21 cellular contexts compared by ENCODE assay signal in genomic region chr11:130830563-130830950, GRCh38.
DNase-seq lines count a peak whose midpoint lies in the region; ATAC-seq and TF ChIP-seq lines count a peak whose summit lies in the region.
"Had no signal": no experiment of that assay in that cellular context is flagged by ENCODE, and none has a peak within 500 bp of the region (broad histone marks: within the 10 kb centered on the region; RNA-seq: fewer than 3 reads in every experiment).

No MANE protein-coding gene starts in this region.

- intact Hi-C loops in left ventricle myocardium superior (cut with micrococcal nuclease): no loop called here
- intact Hi-C loops in ovary (cut with DNase I): no loop called here
- intact Hi-C loops in vagina (cut with DNase I): no loop called here

- DNase-seq in chondrocyte (ENCODE audit: low spot score) (no peak), left ventricle myocardium superior (no peak), ovary (peak in 4 of 5 donors; percentile 32 to 75 (median 38)), vagina (ENCODE audit: extremely low spot score in 2 of 2) (no peak), T1000 (lab: John Stamatoyannopoulos, UW) (no peak), NCI-H524 treated with DMSO at 0.1 percent for 48 hours (lab: John Stamatoyannopoulos, UW) (no peak)
- DNase-seq in effector memory CD8-positive, alpha-beta T cell: no peak
- DNase-seq: activated CD4-positive, alpha-beta T cell treated with anti-CD3 and anti-CD28 coated beads, Interleukin-2, amount 10 ng/mL, durations not matched to agents 24 days and 14 days; CD4-positive, CD25-positive, alpha-beta regulatory T cell; effector CD4-positive, alpha-beta T cell; glutamatergic neuron; NCI-H1436; NCI-H2107; NCI-H510A; stimulated activated CD4-positive, alpha-beta T cell treated with anti-CD3 and anti-CD28 coated beads, Interleukin-15, amount 100 ng/mL, for 24 hours; stimulated activated CD8-positive, alpha-beta memory T cell treated with anti-CD3 and anti-CD28 coated beads, Interleukin-4, amount 100 ng/mL, for 48 hours; T-helper 17 cell had no signal

- H3K4me3 ChIP-seq in ovary (no peak overlapping the region), vagina (no peak overlapping the region)

- TF ChIP-seq POLR2A in ovary (IDR thresholded peaks at IDR 0.05): no peak
- TF ChIP-seq POLR2A in vagina (IDR thresholded peaks at IDR 0.05): no peak

- ATAC-seq in left ventricle myocardium superior: peak; percentile 35
- ATAC-seq in effector memory CD8-positive, alpha-beta T cell (replicated peaks): no peak
- ATAC-seq: activated naive CD4-positive, alpha-beta T cell treated with anti-CD3 and anti-CD28 coated beads, Interleukin-2, amount 50 U/mL, for 72 hours; HepG2; T-helper 17 cell had no signal

- no peaks in the 10 kb centered on the region for H3K9me3 ChIP-seq in ovary
- H3K9me3 ChIP-seq in vagina: no peaks in the 10 kb centered on the region
- H3K9me3 ChIP-seq: neutrophil had no signal

- H3K4me1 ChIP-seq in ovary (ENCODE audit: insufficient read depth) (peaks cover 8% of the 10 kb centered on the region), vagina (peaks cover 24% of the 10 kb centered on the region)

- TF ChIP-seq CTCF in chondrocyte (IDR thresholded peaks at IDR 0.05) (no peak), ovary (IDR thresholded peaks at IDR 0.05) (no peak), vagina (IDR thresholded peaks at IDR 0.05) (no peak)

- H3K9me3 Mint-ChIP-seq in chondrocyte (ENCODE audit: low read depth): peaks cover 4% of the 10 kb centered on the region
- no peaks in the 10 kb centered on the region for H3K9me3 Mint-ChIP-seq in effector memory CD8-positive, alpha-beta T cell
- H3K9me3 Mint-ChIP-seq: activated CD4-positive, alpha-beta T cell treated with anti-CD3 and anti-CD28 coated beads, Interleukin-2, amount 10 ng/mL, durations not matched to agents 24 days and 14 days; activated naive CD4-positive, alpha-beta T cell treated with anti-CD3 and anti-CD28 coated beads, Interleukin-2, amount 50 U/mL, for 72 hours; activated T-helper 1 cell treated with anti-CD3 and anti-CD28 coated beads, Interleukin-12 subunit alpha, Interleukin-12 subunit beta, Interleukin-2, Interleukin-4 antibody, amounts not matched to agents 30 ng/mL and 10 ng/mL and 1 ng/mL, durations not matched to agents 14 hours and 24 hours and 36 hours had no signal

- no peaks in the 10 kb centered on the region for H3K36me3 Mint-ChIP-seq in chondrocyte (ENCODE audit: low read depth)
- no peaks in the 10 kb centered on the region for H3K36me3 Mint-ChIP-seq in effector memory CD8-positive, alpha-beta T cell (ENCODE audit: insufficient read depth)
- H3K36me3 Mint-ChIP-seq: activated naive CD4-positive, alpha-beta T cell treated with anti-CD3 and anti-CD28 coated beads, Interleukin-2, amount 50 U/mL, for 72 hours; CD4-positive, CD25-positive, alpha-beta regulatory T cell had no signal

- peak overlapping the region; percentile 70 for H3K27ac Mint-ChIP-seq in chondrocyte (ENCODE audit: unreplicated experiment)
- H3K27ac Mint-ChIP-seq in effector memory CD8-positive, alpha-beta T cell: no peak overlapping the region
- H3K27ac Mint-ChIP-seq: activated CD4-positive, alpha-beta T cell treated with anti-CD3 and anti-CD28 coated beads, Interleukin-2, amount 10 ng/mL, durations not matched to agents 24 days and 14 days; activated naive CD4-positive, alpha-beta T cell treated with anti-CD3 and anti-CD28 coated beads, Interleukin-2, amount 50 U/mL, for 72 hours; activated T-helper 1 cell treated with anti-CD3 and anti-CD28 coated beads, Interleukin-12 subunit alpha, Interleukin-12 subunit beta, Interleukin-2, Interleukin-4 antibody, amounts not matched to agents 30 ng/mL and 10 ng/mL and 1 ng/mL, durations not matched to agents 14 hours and 24 hours and 36 hours; CD4-positive, CD25-positive, alpha-beta regulatory T cell; T-helper 17 cell had no signal

- H3K27me3 ChIP-seq in ovary (no peaks in the 10 kb centered on the region), vagina (no peaks in the 10 kb centered on the region)

- H3K27me3 Mint-ChIP-seq in chondrocyte (ENCODE audit: low read depth): no peaks in the 10 kb centered on the region
- H3K27me3 Mint-ChIP-seq in effector memory CD8-positive, alpha-beta T cell: peaks cover 19 to 41% of the 10 kb centered on the region in 2 donors

- H3K4me1 Mint-ChIP-seq in chondrocyte (ENCODE audit: low read depth): peaks cover 91% of the 10 kb centered on the region
- H3K4me1 Mint-ChIP-seq in effector memory CD8-positive, alpha-beta T cell (ENCODE audit: low read depth in 2 of 2): no peaks in the 10 kb centered on the region
- H3K4me1 Mint-ChIP-seq: activated CD4-positive, alpha-beta T cell treated with anti-CD3 and anti-CD28 coated beads, Interleukin-2, amount 10 ng/mL, durations not matched to agents 24 days and 14 days; CD4-positive, CD25-positive, alpha-beta regulatory T cell; T-helper 17 cell had no signal

- no peak overlapping the region for H3K4me3 Mint-ChIP-seq in chondrocyte (ENCODE audit: unreplicated experiment)
- no peak overlapping the region for H3K4me3 Mint-ChIP-seq in effector memory CD8-positive, alpha-beta T cell
- H3K4me3 Mint-ChIP-seq: activated CD4-positive, alpha-beta T cell treated with anti-CD3 and anti-CD28 coated beads, Interleukin-2, amount 10 ng/mL, durations not matched to agents 24 days and 14 days; activated T-helper 1 cell treated with anti-CD3 and anti-CD28 coated beads, Interleukin-12 subunit alpha, Interleukin-12 subunit beta, Interleukin-2, Interleukin-4 antibody, amounts not matched to agents 30 ng/mL and 10 ng/mL and 1 ng/mL, durations not matched to agents 14 hours and 24 hours and 36 hours; CD4-positive, CD25-positive, alpha-beta regulatory T cell; T-helper 17 cell had no signal

- H3K27ac ChIP-seq in ovary (no peak overlapping the region), vagina (peak overlapping the region; percentile 36)
- H3K27ac ChIP-seq: neutrophil had no signal

- TF ChIP-seq EP300 in ovary (IDR thresholded peaks at IDR 0.05): no peak

- H3K36me3 ChIP-seq in ovary (no peaks in the 10 kb centered on the region), vagina (no peaks in the 10 kb centered on the region)
- H3K36me3 ChIP-seq: neutrophil had no signal

- 7 to 16% (median 15%) methylated on average over 6 of the region's 6 CpGs for WGBS in ovary, 3 donors

Comparison
In these comparisons a context has a peak if more than half of its experiments do, and no peak if none do; other contexts are left out.
1. DNase-seq: peak in ovary (4 of 5); none in chondrocyte (single experiment), left ventricle myocardium superior (single experiment), vagina (0 of 2), T1000 (single experiment), effector memory CD8-positive, alpha-beta T cell (0 of 3) and NCI-H524 treated with DMSO at 0.1 percent for 48 hours (single experiment).